8 cellular contexts compared by ENCODE assay signal in the genomic region with DNA sequence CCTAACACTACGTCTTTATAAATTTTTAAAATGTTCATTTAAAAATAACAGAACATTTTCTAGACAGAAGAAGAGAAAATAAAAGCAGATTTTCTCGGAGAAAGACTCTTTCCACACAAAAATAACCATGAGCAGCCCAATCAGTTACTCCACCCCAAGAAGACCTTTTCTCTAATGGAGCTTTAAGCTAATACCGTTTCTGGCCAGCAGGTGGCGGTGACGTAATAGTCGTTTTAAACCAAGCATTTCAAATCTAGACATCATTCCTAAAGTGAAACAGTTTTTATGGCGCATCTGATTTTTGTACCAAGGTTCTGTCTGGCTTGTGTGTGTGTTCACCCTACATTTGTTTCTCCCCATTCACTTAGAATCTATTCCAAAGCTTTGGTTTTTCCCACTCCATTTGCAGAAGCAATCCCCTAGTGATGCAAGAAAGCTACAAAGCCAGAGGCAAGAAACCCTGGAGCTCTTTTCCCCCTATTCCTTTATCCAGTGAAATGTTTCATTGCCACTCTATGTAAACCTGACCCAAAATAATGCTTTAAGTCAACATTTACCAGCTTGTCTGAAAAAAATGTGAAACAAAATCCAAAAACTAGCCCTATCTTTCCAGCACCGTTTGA.
A peak's percentile ranks its signal among the peaks of the same experiment; 100 is the strongest.
DNase-seq lines count a peak whose midpoint lies in the region; ATAC-seq and FAIRE-seq lines count a peak whose summit lies in the region.

No MANE protein-coding gene starts in this region.

- peak; percentile 82 for ATAC-seq in GM18519 (IDR thresholded peaks at IDR 0.05; ENCODE audit: low FRiP score, unreplicated experiment)
- peak; percentile 72 for ATAC-seq in HG03442 (IDR thresholded peaks at IDR 0.05; ENCODE audit: unreplicated experiment)
- no peak for ATAC-seq in activated CD8-positive, alpha-beta T cell treated with anti-CD3 and anti-CD28 coated beads, Interleukin-2, amount 10 ng/mL, durations not matched to agents 7 days and 5 days

- no peaks in the 10 kb centered on the region for H3K9me3 Mint-ChIP-seq in activated CD8-positive, alpha-beta T cell treated with anti-CD3 and anti-CD28 coated beads, Interleukin-2, amount 10 ng/mL, durations not matched to agents 7 days and 5 days (ENCODE audit: insufficient read depth)

- CTCF ChIA-PET in activated CD8-positive, alpha-beta T cell treated with anti-CD3 and anti-CD28 coated beads, Interleukin-2, amount 10 ng/mL, durations not matched to agents 7 days and 5 days (lab: Charles Lee) = interaction anchor here (0.7 to 2.2 kb wide), 17 partner anchors 11 to 562 kb away, joined by 3 to 42 read pairs (median 4); no protein-coding TSS in a partner anchor

- no peak overlapping the region for H3K27ac Mint-ChIP-seq in activated CD8-positive, alpha-beta T cell treated with anti-CD3 and anti-CD28 coated beads, Interleukin-2, amount 10 ng/mL, durations not matched to agents 7 days and 5 days

- peak; percentile 73 for FAIRE-seq in endometrium (lab: Jason Lieb, UNC)

- POLR2A ChIA-PET in activated CD8-positive, alpha-beta T cell treated with anti-CD3 and anti-CD28 coated beads, Interleukin-2, amount 10 ng/mL, durations not matched to agents 7 days and 5 days (lab: Charles Lee) = interaction anchor here (1.1 kb wide), 1 partner anchor 111 kb away, joined by 4 read pairs; no protein-coding TSS in a partner anchor

- no peak overlapping the region for H3K4me3 Mint-ChIP-seq in activated CD8-positive, alpha-beta T cell treated with anti-CD3 and anti-CD28 coated beads, Interleukin-2, amount 10 ng/mL, durations not matched to agents 7 days and 5 days

- no peaks in the 10 kb centered on the region for H3K4me1 Mint-ChIP-seq in activated CD8-positive, alpha-beta T cell treated with anti-CD3 and anti-CD28 coated beads, Interleukin-2, amount 10 ng/mL, durations not matched to agents 7 days and 5 days (ENCODE audit: low read depth)

- H3K27me3 Mint-ChIP-seq in activated CD8-positive, alpha-beta T cell treated with anti-CD3 and anti-CD28 coated beads, Interleukin-2, amount 10 ng/mL, durations not matched to agents 7 days and 5 days (ENCODE audit: low read depth) = peaks cover 3% of the 10 kb centered on the region

- no peaks in the 10 kb centered on the region for H3K36me3 Mint-ChIP-seq in activated CD8-positive, alpha-beta T cell treated with anti-CD3 and anti-CD28 coated beads, Interleukin-2, amount 10 ng/mL, durations not matched to agents 7 days and 5 days (ENCODE audit: low read depth)

- in situ Hi-C loops in ACHN (cut with HindIII; ENCODE audit: low pct_ligation_motif_present, low pct_unique_long_range_greater_than_20kb, low sequenced_read_pairs) = no loop called here

- DNase-seq in ACHN (peak; percentile 74), NCI-H748 treated with DMSO at 0.1 percent for 48 hours (lab: John Stamatoyannopoulos, UW) (peak; percentile 42), myocyte (ENCODE audit: low read depth) (peak; percentile 82)
- peak; percentile 83 for DNase-seq in activated CD8-positive, alpha-beta T cell treated with anti-CD3 and anti-CD28 coated beads, Interleukin-2, amount 10 ng/mL, durations not matched to agents 7 days and 5 days
- peak; percentile 90 for DNase-seq in stimulated activated CD8-positive, alpha-beta memory T cell treated with anti-CD3 and anti-CD28 coated beads, Interleukin-4, amount 100 ng/mL, for 48 hours
